In genomic region chr17:35900693-35901487, GRCh38 we compare ENCODE assay signal across 15 cellular contexts. TPM values are rescaled to one million over a fixed set of nuclear protein-coding genes. Genes with fewer than 3 reads are reported as not detected.
DNase-seq lines count a peak whose midpoint lies in the region; ATAC-seq, FAIRE-seq and TF ChIP-seq lines count a peak whose summit lies in the region.
"Had no signal": no experiment of that assay in that cellular context is flagged by ENCODE, and none has a peak within 500 bp of the region (broad histone marks: within the 10 kb centered on the region; RNA-seq: fewer than 3 reads in every experiment).

No MANE protein-coding gene starts in this region.

- no peak overlapping the region for H3K4me3 ChIP-seq in fibroblast of pulmonary artery (replicated peaks; ENCODE audit: low read depth, low read length)
- no peak overlapping the region for H3K4me3 ChIP-seq in small intestine (ENCODE audit: low read depth in 1 of 2, low read length in 2 of 2)
- no peak overlapping the region for H3K4me3 ChIP-seq in effector memory CD4-positive, alpha-beta T cell (ENCODE audit: insufficient read depth, low read depth, low read length, poor library complexity, severe bottlenecking)
- H3K4me3 ChIP-seq: transverse colon had no signal

- H3K4me3 Mint-ChIP-seq in activated CD8-positive, alpha-beta memory T cell treated with anti-CD3 and anti-CD28 coated beads, Interleukin-2, amount 10 ng/mL, durations not matched to agents 7 days and 5 days = peak overlapping the region; percentile 66
- H3K4me3 Mint-ChIP-seq in T-cell = peak overlapping the region; percentile 18 to 58 (median 58)

- peaks cover 75% of the 10 kb centered on the region for H3K4me1 Mint-ChIP-seq in activated CD8-positive, alpha-beta memory T cell treated with anti-CD3 and anti-CD28 coated beads, Interleukin-2, amount 10 ng/mL, durations not matched to agents 7 days and 5 days
- peaks cover 28 to 57% (median 57%) of the 10 kb centered on the region in 3 donors for H3K4me1 Mint-ChIP-seq in T-cell

- WGBS in small intestine, 3 donors = 62 to 68% (median 68%) methylated on average over 11 of the region's 11 CpGs

- FAIRE-seq in small intestine (lab: Jason Lieb, UNC) = no peak
- FAIRE-seq: GM18507 had no signal

- H3K36me3 ChIP-seq in small intestine (ENCODE audit: control insufficient read depth in 2 of 2, insufficient read depth in 2 of 2, low read length in 2 of 2) = no peaks in the 10 kb centered on the region
- H3K36me3 ChIP-seq in effector memory CD4-positive, alpha-beta T cell (ENCODE audit: control insufficient read depth, insufficient read depth, low read length) = no peaks in the 10 kb centered on the region
- H3K36me3 ChIP-seq: transverse colon had no signal

- no peaks in the 10 kb centered on the region for H3K27me3 ChIP-seq in small intestine (ENCODE audit: control insufficient read depth in 2 of 2, insufficient read depth in 2 of 2, low read length in 2 of 2)
- no peaks in the 10 kb centered on the region for H3K27me3 ChIP-seq in effector memory CD4-positive, alpha-beta T cell (replicated peaks; ENCODE audit: control insufficient read depth, insufficient read depth, low read length, poor library complexity, severe bottlenecking)
- H3K27me3 ChIP-seq: transverse colon had no signal

- H3K9me3 ChIP-seq in small intestine (ENCODE audit: control insufficient read depth, low read depth) = no peaks in the 10 kb centered on the region
- no peaks in the 10 kb centered on the region for H3K9me3 ChIP-seq in effector memory CD4-positive, alpha-beta T cell (ENCODE audit: control insufficient read depth, low read length)
- H3K9me3 ChIP-seq: transverse colon had no signal

- peak; percentile 64 for DNase-seq in activated CD8-positive, alpha-beta memory T cell treated with anti-CD3 and anti-CD28 coated beads, Interleukin-2, amount 10 ng/mL, durations not matched to agents 7 days and 5 days
- DNase-seq in activated CD8-positive, alpha-beta memory T cell treated with anti-CD3 and anti-CD28 coated beads for 24 hours = no peak
- DNase-seq in T-cell (peak in 5 of 34 experiments; percentile 20 to 41 (median 37)), fibroblast of pulmonary artery (ENCODE audit: low read depth) (peak; percentile 23), small intestine (peak; percentile 37)
- DNase-seq in effector memory CD4-positive, alpha-beta T cell = no peak
- DNase-seq: amygdala, EL, midbrain, Right ventricle myocardium superior, transverse colon had no signal

- H3K9me3 Mint-ChIP-seq in activated CD8-positive, alpha-beta memory T cell treated with anti-CD3 and anti-CD28 coated beads, Interleukin-2, amount 10 ng/mL, durations not matched to agents 7 days and 5 days (ENCODE audit: low read depth) = no peaks in the 10 kb centered on the region
- H3K9me3 Mint-ChIP-seq in T-cell = no peaks in the 10 kb centered on the region

- no peaks in the 10 kb centered on the region for H3K27me3 Mint-ChIP-seq in activated CD8-positive, alpha-beta memory T cell treated with anti-CD3 and anti-CD28 coated beads, Interleukin-2, amount 10 ng/mL, durations not matched to agents 7 days and 5 days
- peaks cover 0 to 2% of the 10 kb centered on the region in 2 donors for H3K27me3 Mint-ChIP-seq in T-cell

- peaks cover 19% of the 10 kb centered on the region for H3K36me3 Mint-ChIP-seq in activated CD8-positive, alpha-beta memory T cell treated with anti-CD3 and anti-CD28 coated beads, Interleukin-2, amount 10 ng/mL, durations not matched to agents 7 days and 5 days
- no peaks in the 10 kb centered on the region for H3K36me3 Mint-ChIP-seq in T-cell

- peak overlapping the region; percentile 91 for H3K27ac Mint-ChIP-seq in activated CD8-positive, alpha-beta memory T cell treated with anti-CD3 and anti-CD28 coated beads, Interleukin-2, amount 10 ng/mL, durations not matched to agents 7 days and 5 days
- H3K27ac Mint-ChIP-seq in T-cell = peak overlapping the region; percentile 85 to 95

- peak; percentile 25 for ATAC-seq in activated CD8-positive, alpha-beta memory T cell treated with anti-CD3 and anti-CD28 coated beads, Interleukin-2, amount 10 ng/mL, durations not matched to agents 7 days and 5 days
- ATAC-seq in T-cell (replicated peaks in 1 of 4) (peak; percentile 39 to 64 (median 61)), HG03460 (IDR thresholded peaks at IDR 0.05; ENCODE audit: unreplicated experiment) (no peak), GM21390 (IDR thresholded peaks at IDR 0.05; ENCODE audit: unreplicated experiment) (no peak)

- POLR2A ChIA-PET in T-cell (lab: Charles Lee) = interaction anchor here in 1 of 2 donors (0.6 kb wide), 1 partner anchor 58 kb away, joined by 4 read pairs; no protein-coding TSS in a partner anchor

- H3K4me1 ChIP-seq in small intestine (ENCODE audit: control insufficient read depth in 2 of 2, insufficient read depth in 1 of 2, low read depth in 1 of 2, low read length in 1 of 2) = no peaks in the 10 kb centered on the region
- H3K4me1 ChIP-seq in effector memory CD4-positive, alpha-beta T cell (ENCODE audit: control insufficient read depth, insufficient read depth, low read length, poor library complexity, severe bottlenecking) = peaks cover 3% of the 10 kb centered on the region
- H3K4me1 ChIP-seq: transverse colon had no signal

- H3K27ac ChIP-seq in small intestine (ENCODE audit: low read depth in 1 of 2, low read length in 1 of 2) = peak overlapping the region; percentile 53 to 70
- H3K27ac ChIP-seq in effector memory CD4-positive, alpha-beta T cell (ENCODE audit: insufficient read depth, low read length, poor library complexity, severe bottlenecking) = no peak overlapping the region
- H3K27ac ChIP-seq: KMS-11, transverse colon had no signal

- no peak for TF ChIP-seq CTCF in fibroblast of pulmonary artery (IDR thresholded peaks at IDR 0.05; ENCODE audit: low read length, missing control alignments)

- CTCF ChIA-PET in activated CD8-positive, alpha-beta memory T cell treated with anti-CD3 and anti-CD28 coated beads, Interleukin-2, amount 10 ng/mL, durations not matched to agents 7 days and 5 days (lab: Charles Lee) = interaction anchor here (1.0 to 16.1 kb wide), 9 partner anchors 9 to 248 kb away, joined by 3 to 254 read pairs (median 5); partner anchors contain the start of genes CCL5 and RDM1
- CTCF ChIA-PET in T-cell (lab: Charles Lee) = interaction anchor here (0.6 to 1.0 kb wide), 3 partner anchors 9 to 21 kb away, joined by 3 to 8 read pairs (median 3); no protein-coding TSS in a partner anchor

RNA-seq across cellular contexts. Expression of gene CCL5, which starts 20.7 kb away (rescaled TPM):
- 1,000 to 10,000 TPM in 1 of 2 experiments, 100 to 1,000 TPM in 1; 973 to 1,249 TPM for total RNA-seq in activated CD8-positive, alpha-beta memory T cell treated with anti-CD3 and anti-CD28 coated beads, Interleukin-2, amount 10 ng/mL, durations not matched to agents 7 days and 5 days
- total RNA-seq in T-cell = 100 to 1,000 TPM; 124 to 557 (median 298) TPM
- polyA plus RNA-seq in small intestine = 10 to 100 TPM in 1 of 3 donors, 1 to 10 TPM in 2; 4.9 to 44.0 (median 7.7) TPM

RNA-seq across cellular contexts. Expression of gene RDM1, which starts 29.7 kb away (rescaled TPM):
- total RNA-seq in activated CD8-positive, alpha-beta memory T cell treated with anti-CD3 and anti-CD28 coated beads, Interleukin-2, amount 10 ng/mL, durations not matched to agents 7 days and 5 days = 10 to 100 TPM; 13.5 to 18.5 TPM
- 1 to 10 TPM in 2 of 5 donors, under 1 TPM in 3; 0.40 to 1.5 (median 0.83) TPM for total RNA-seq in T-cell
- polyA plus RNA-seq in small intestine = 1 to 10 TPM in 2 of 3 donors, not detected in 1; 1.9 to 4.5 TPM
- total RNA-seq: Right ventricle myocardium superior had no signal

RNA-seq across cellular contexts. Expression of gene HEATR9, which starts 32.2 kb away (rescaled TPM):
- 1 to 10 TPM; 6.4 to 6.7 TPM for total RNA-seq in activated CD8-positive, alpha-beta memory T cell treated with anti-CD3 and anti-CD28 coated beads, Interleukin-2, amount 10 ng/mL, durations not matched to agents 7 days and 5 days
- 1 to 10 TPM in 4 of 5 donors, under 1 TPM in 1; 0.90 to 4.1 (median 1.5) TPM for total RNA-seq in T-cell
- not detected for polyA plus RNA-seq in small intestine
- total RNA-seq: Right ventricle myocardium superior, transverse colon had no signal

RNA-seq across cellular contexts. Expression of gene LYZL6, which starts 42.6 kb away (rescaled TPM):
- not detected for total RNA-seq in activated CD8-positive, alpha-beta memory T cell treated with anti-CD3 and anti-CD28 coated beads, Interleukin-2, amount 10 ng/mL, durations not matched to agents 7 days and 5 days
- total RNA-seq in T-cell = not detected
- polyA plus RNA-seq in small intestine = not detected
- total RNA-seq: Right ventricle myocardium superior, transverse colon had no signal

Comparison
In these comparisons a context has a peak if more than half of its experiments do, and no peak if none do; other contexts are left out.
1. DNase-seq: peak in activated CD8-positive, alpha-beta memory T cell treated with anti-CD3 and anti-CD28 coated beads, Interleukin-2, amount 10 ng/mL, durations not matched to agents 7 days and 5 days (single experiment), fibroblast of pulmonary artery (single experiment) and small intestine (single experiment); none in activated CD8-positive, alpha-beta memory T cell treated with anti-CD3 and anti-CD28 coated beads for 24 hours (single experiment) and effector memory CD4-positive, alpha-beta T cell (0 of 3).
2. ATAC-seq: peak in activated CD8-positive, alpha-beta memory T cell treated with anti-CD3 and anti-CD28 coated beads, Interleukin-2, amount 10 ng/mL, durations not matched to agents 7 days and 5 days (single experiment) and T-cell (4 of 4); none in HG03460 (single experiment) and GM21390 (single experiment).
3. RNA of gene RDM1, which starts 29.7 kb away (total RNA-seq): 13.5 to 18.5 TPM in activated CD8-positive, alpha-beta memory T cell treated with anti-CD3 and anti-CD28 coated beads, Interleukin-2, amount 10 ng/mL, durations not matched to agents 7 days and 5 days; 0.40 to 1.5 TPM in T-cell; every median in the first group is over 4 times any median in the second.